ENCODE assay signal across 18 cellular contexts in genomic region chr17:65749479-65749878, GRCh38.
A peak's percentile ranks its signal among the peaks of the same experiment; 100 is the strongest.
DNase-seq lines count a peak whose midpoint lies in the region; ATAC-seq and TF ChIP-seq lines count a peak whose summit lies in the region.
"Had no signal": no experiment of that assay in that cellular context is flagged by ENCODE, and none has a peak within 500 bp of the region (broad histone marks: within the 10 kb centered on the region; RNA-seq: fewer than 3 reads in every experiment).

No MANE protein-coding gene starts in this region.

- H3K27ac ChIP-seq in ACC112 (ENCODE audit: low read depth, low read length): peak overlapping the region; percentile 40; the same call in 1 of the 2 replicates
- peak overlapping the region in 4 of 5 donors; percentile 74 to 86 (median 82) for H3K27ac ChIP-seq in adrenal gland
- H3K27ac ChIP-seq: hepatocyte had no signal

- no peaks in the 10 kb centered on the region for H3K27me3 ChIP-seq in ACC112 (ENCODE audit: insufficient read depth, low read length)
- no peaks in the 10 kb centered on the region for H3K27me3 ChIP-seq in adrenal gland
- H3K27me3 ChIP-seq: hepatocyte had no signal

- H3K27me3 Mint-ChIP-seq in activated naive CD8-positive, alpha-beta T cell treated with anti-CD3 and anti-CD28 coated beads, Interleukin-2, amount 50 U/mL, for 24 hours: peaks cover 7% of the 10 kb centered on the region
- H3K27me3 Mint-ChIP-seq: activated CD4-positive, alpha-beta memory T cell treated with anti-CD3 and anti-CD28 coated beads, Interleukin-2, amount 10 ng/mL, durations not matched to agents 7 days and 5 days had no signal

- intact Hi-C loops in adrenal gland (cut with DNase I): no loop called here

- TF ChIP-seq CTCF in adrenal gland (IDR thresholded peaks at IDR 0.05) (no peak), fibroblast of villous mesenchyme (IDR thresholded peaks at IDR 0.05; ENCODE audit: insufficient read depth, low read depth, low read length) (no peak)

- no peak overlapping the region for H3K27ac Mint-ChIP-seq in activated naive CD8-positive, alpha-beta T cell treated with anti-CD3 and anti-CD28 coated beads, Interleukin-2, amount 50 U/mL, for 24 hours
- H3K27ac Mint-ChIP-seq: activated CD4-positive, alpha-beta memory T cell treated with anti-CD3 and anti-CD28 coated beads, Interleukin-2, amount 10 ng/mL, durations not matched to agents 7 days and 5 days; activated naive CD8-positive, alpha-beta T cell treated with anti-CD3 and anti-CD28 coated beads, Interleukin-2, amount 10 ng/mL, durations not matched to agents 7 days and 5 days had no signal

- peaks cover 17% of the 10 kb centered on the region for H3K4me1 Mint-ChIP-seq in activated naive CD8-positive, alpha-beta T cell treated with anti-CD3 and anti-CD28 coated beads, Interleukin-2, amount 50 U/mL, for 24 hours

- no peak overlapping the region for H2AFZ ChIP-seq in ACC112 (ENCODE audit: low read length, unreplicated experiment)
- H2AFZ ChIP-seq: hepatocyte had no signal

- ATAC-seq in GM21825 (IDR thresholded peaks at IDR 0.05; ENCODE audit: unreplicated experiment): no peak
- ATAC-seq in activated naive CD8-positive, alpha-beta T cell treated with anti-CD3 and anti-CD28 coated beads, Interleukin-2, amount 50 U/mL, for 24 hours: no peak

- DNase-seq in HS-27A (ENCODE audit: low read depth) (peak; percentile 35), adrenal gland (peak in 6 of 7 donors; percentile 70 to 79 (median 76)), fibroblast of villous mesenchyme (ENCODE audit: low read depth) (peak; percentile 23), amygdala (lab: John Stamatoyannopoulos, UW) (no peak), GM19240 (ENCODE audit: insufficient read length, low spot score) (no peak)
- DNase-seq in activated naive CD8-positive, alpha-beta T cell treated with anti-CD3 and anti-CD28 coated beads, Interleukin-2, amount 50 U/mL, for 24 hours: no peak
- DNase-seq: activated CD4-positive, alpha-beta memory T cell treated with anti-CD3 and anti-CD28 coated beads, Interleukin-2, amount 10 ng/mL, durations not matched to agents 7 days and 5 days; activated naive CD8-positive, alpha-beta T cell treated with anti-CD3 and anti-CD28 coated beads, Interleukin-2, amount 10 ng/mL, durations not matched to agents 7 days and 5 days; COR-L47; GDM1; KBM-7; NCI-H1694; NCI-H524; small intestine; stimulated activated naive CD4-positive, alpha-beta T cell treated with Interleukin-2 at 50 U/mL for 16 hours had no signal

- H3K4me3 Mint-ChIP-seq in activated naive CD8-positive, alpha-beta T cell treated with anti-CD3 and anti-CD28 coated beads, Interleukin-2, amount 50 U/mL, for 24 hours: no peak overlapping the region
- H3K4me3 Mint-ChIP-seq: activated CD4-positive, alpha-beta memory T cell treated with anti-CD3 and anti-CD28 coated beads, Interleukin-2, amount 10 ng/mL, durations not matched to agents 7 days and 5 days; activated naive CD8-positive, alpha-beta T cell treated with anti-CD3 and anti-CD28 coated beads, Interleukin-2, amount 10 ng/mL, durations not matched to agents 7 days and 5 days had no signal

- H3K9me3 ChIP-seq in adrenal gland (replicated peaks in 1 of 3): no peaks in the 10 kb centered on the region

- peaks cover 42% of the 10 kb centered on the region for H3K4me1 ChIP-seq in ACC112 (ENCODE audit: control insufficient read depth, insufficient read depth, low read length, unreplicated experiment)
- H3K4me1 ChIP-seq in adrenal gland (replicated peaks in 1 of 2): peaks cover 12 to 32% of the 10 kb centered on the region in 2 donors

- H3K79me2 ChIP-seq in ACC112 (ENCODE audit: control insufficient read depth, insufficient read depth, low read length, unreplicated experiment): no peaks in the 10 kb centered on the region
- H3K79me2 ChIP-seq: hepatocyte had no signal

- WGBS in adrenal gland, 4 donors: 33 to 58% (median 52%) methylated on average over 2 of the region's 2 CpGs

- TF ChIP-seq POLR2A in adrenal gland (IDR thresholded peaks at IDR 0.05): no peak

- no peaks in the 10 kb centered on the region for H3K36me3 ChIP-seq in ACC112 (ENCODE audit: insufficient read depth, low read length)
- no peaks in the 10 kb centered on the region for H3K36me3 ChIP-seq in adrenal gland (replicated peaks in 1 of 2)

- H3K36me3 Mint-ChIP-seq in activated naive CD8-positive, alpha-beta T cell treated with anti-CD3 and anti-CD28 coated beads, Interleukin-2, amount 50 U/mL, for 24 hours (ENCODE audit: low read depth): no peaks in the 10 kb centered on the region
- H3K36me3 Mint-ChIP-seq: activated naive CD8-positive, alpha-beta T cell treated with anti-CD3 and anti-CD28 coated beads, Interleukin-2, amount 10 ng/mL, durations not matched to agents 7 days and 5 days had no signal

- H3K9me3 Mint-ChIP-seq in activated naive CD8-positive, alpha-beta T cell treated with anti-CD3 and anti-CD28 coated beads, Interleukin-2, amount 50 U/mL, for 24 hours: no peaks in the 10 kb centered on the region
- H3K9me3 Mint-ChIP-seq: activated CD4-positive, alpha-beta memory T cell treated with anti-CD3 and anti-CD28 coated beads, Interleukin-2, amount 10 ng/mL, durations not matched to agents 7 days and 5 days; activated naive CD8-positive, alpha-beta T cell treated with anti-CD3 and anti-CD28 coated beads, Interleukin-2, amount 10 ng/mL, durations not matched to agents 7 days and 5 days had no signal

- no peak overlapping the region for H3K4me3 ChIP-seq in ACC112 (ENCODE audit: low read depth, low read length)
- H3K4me3 ChIP-seq in adrenal gland: no peak overlapping the region
- H3K4me3 ChIP-seq in fibroblast of villous mesenchyme (ENCODE audit: low read depth, low read length): no peak overlapping the region
- H3K4me3 ChIP-seq: hepatocyte had no signal

Comparison
In these comparisons a context has a peak if more than half of its experiments do, and no peak if none do; other contexts are left out.
1. DNase-seq: peak in HS-27A (single experiment), adrenal gland (6 of 7) and fibroblast of villous mesenchyme (single experiment); none in amygdala (0 of 56), GM19240 (single experiment) and activated naive CD8-positive, alpha-beta T cell treated with anti-CD3 and anti-CD28 coated beads, Interleukin-2, amount 50 U/mL, for 24 hours (single experiment).